In the genomic region with DNA sequence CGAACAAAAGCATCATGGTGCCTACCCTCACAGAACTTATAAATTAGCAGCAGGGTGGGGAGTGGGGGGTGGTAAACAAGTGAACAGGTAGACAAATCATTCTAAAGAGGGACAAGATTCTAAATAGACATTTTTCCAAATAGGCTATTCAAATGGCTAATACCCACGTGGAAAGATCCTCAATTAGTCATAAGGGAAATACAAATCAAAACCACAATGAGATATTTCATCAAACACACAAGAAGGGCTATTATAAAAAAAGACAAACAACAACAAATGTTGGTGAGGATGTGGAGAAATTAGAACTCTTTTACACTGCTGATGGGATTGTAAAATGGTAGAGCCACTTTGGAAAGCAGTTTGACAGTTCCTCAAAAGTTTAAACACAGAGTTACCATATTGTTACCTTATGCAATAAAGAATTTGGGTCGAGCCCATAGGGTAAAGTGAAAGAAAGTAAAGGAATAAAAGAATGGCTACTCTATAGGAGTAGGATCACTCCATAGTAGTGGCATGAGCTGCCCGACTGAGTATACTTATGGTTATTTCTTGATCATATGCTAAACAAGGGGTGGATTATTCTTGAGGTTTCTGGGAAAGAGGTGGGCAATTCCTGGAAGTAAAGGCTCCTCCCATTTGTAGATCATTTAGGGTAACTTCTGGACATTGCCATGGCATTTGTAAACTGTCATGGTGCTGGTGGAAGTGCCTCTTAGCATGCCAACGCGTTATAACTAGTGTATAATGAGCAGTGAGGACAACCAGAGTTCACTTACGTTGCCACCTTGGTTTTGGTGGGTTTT, we compare ENCODE assay signal across 22 cellular contexts. TPM values are rescaled to one million over a fixed set of nuclear protein-coding genes. Genes with fewer than 3 reads are reported as not detected.
A peak's percentile ranks its signal among the peaks of the same experiment; 100 is the strongest.
DNase-seq lines count a peak whose midpoint lies in the region; ATAC-seq, FAIRE-seq and TF ChIP-seq lines count a peak whose summit lies in the region.
"Had no signal": no experiment of that assay in that cellular context is flagged by ENCODE, and none has a peak within 500 bp of the region (broad histone marks: within the 10 kb centered on the region; RNA-seq: fewer than 3 reads in every experiment).

No MANE protein-coding gene starts in this region.

- H3K56ac ChIP-seq in IMR-90 (ENCODE audit: extremely low read depth, insufficient read depth, low read length) = no peak overlapping the region

- H3K27me3 Mint-ChIP-seq in CD4-positive, CD25-positive, alpha-beta regulatory T cell = no peaks in the 10 kb centered on the region
- H3K27me3 Mint-ChIP-seq in CD8-positive, alpha-beta T cell (ENCODE audit: low read depth) = no peaks in the 10 kb centered on the region
- H3K27me3 Mint-ChIP-seq: naive thymus-derived CD4-positive, alpha-beta T cell; stimulated activated naive CD8-positive, alpha-beta T cell treated with anti-CD3 and anti-CD28 coated beads, Interleukin-15, amount 100 ng/mL, for 72 hours had no signal

- H3K23ac ChIP-seq in IMR-90 (ENCODE audit: low read depth, low read length) = no peak overlapping the region

- H2BK20ac ChIP-seq in IMR-90 (ENCODE audit: low read depth, low read length) = peak overlapping the region; percentile 9; the same call in 1 of the 2 replicates

- H3K27me3 ChIP-seq in CD4-positive, CD25-positive, alpha-beta regulatory T cell (ENCODE audit: control insufficient read depth, insufficient read depth, low read length) = no peaks in the 10 kb centered on the region
- H3K27me3 ChIP-seq in IMR-90 (ENCODE audit: control insufficient read depth, insufficient read depth, low read length) = no peaks in the 10 kb centered on the region
- H3K27me3 ChIP-seq in bronchial epithelial cell (ENCODE audit: control insufficient read depth, insufficient read depth, low read length) = no peaks in the 10 kb centered on the region
- H3K27me3 ChIP-seq in lower lobe of right lung (ENCODE audit: low read depth) = no peaks in the 10 kb centered on the region
- no peaks in the 10 kb centered on the region for H3K27me3 ChIP-seq in CD8-positive, alpha-beta T cell (ENCODE audit: insufficient read depth, low read length)
- no peaks in the 10 kb centered on the region for H3K27me3 ChIP-seq in upper lobe of left lung
- H3K27me3 ChIP-seq: gastroesophageal sphincter, sigmoid colon had no signal

- no peak overlapping the region for H2BK5ac ChIP-seq in IMR-90 (ENCODE audit: low read depth, low read length, poor library complexity, severe bottlenecking)

- dilution Hi-C loops in IMR-90 (cut with HindIII; ENCODE audit: low sequenced_read_pairs, unreplicated experiment) = no loop called here

- H2BK15ac ChIP-seq in IMR-90 (ENCODE audit: low read depth, low read length) = peak overlapping the region; percentile 57; the same call in 1 of the 3 replicates

- H3K9me3 ChIP-seq in CD4-positive, CD25-positive, alpha-beta regulatory T cell (ENCODE audit: control insufficient read depth in 2 of 2, low read length in 2 of 2) = no peaks in the 10 kb centered on the region
- H3K9me3 ChIP-seq in IMR-90 (ENCODE audit: control insufficient read depth, insufficient read depth, low read length) (no peaks in the 10 kb centered on the region), lower lobe of right lung (no peaks in the 10 kb centered on the region), upper lobe of left lung (no peaks in the 10 kb centered on the region)
- H3K9me3 ChIP-seq in CD8-positive, alpha-beta T cell (ENCODE audit: low read length) = no peaks in the 10 kb centered on the region
- H3K9me3 ChIP-seq: gastroesophageal sphincter, sigmoid colon had no signal

- no peak overlapping the region for H3K18ac ChIP-seq in IMR-90 (ENCODE audit: low read depth, low read length)

- no peaks in the 10 kb centered on the region for H3K9me1 ChIP-seq in IMR-90 (ENCODE audit: insufficient read depth, low read length)

- no peak for ATAC-seq in CD4-positive, CD25-positive, alpha-beta regulatory T cell (ENCODE audit: low read depth in 2 of 2)
- ATAC-seq in IMR-90 (ENCODE audit: low read depth) = no peak
- no peak for ATAC-seq in lower lobe of right lung
- ATAC-seq in HG02588 (IDR thresholded peaks at IDR 0.05; ENCODE audit: unreplicated experiment) = no peak
- no peak for ATAC-seq in CD8-positive, alpha-beta T cell
- ATAC-seq in upper lobe of left lung (ENCODE audit: low FRiP score in 2 of 2) = no peak
- ATAC-seq: gastroesophageal sphincter; naive thymus-derived CD4-positive, alpha-beta T cell; stimulated activated naive CD8-positive, alpha-beta T cell treated with anti-CD3 and anti-CD28 coated beads, Interleukin-15, amount 100 ng/mL, for 72 hours had no signal

- DNase-seq in CD4-positive, CD25-positive, alpha-beta regulatory T cell = no peak
- DNase-seq in IMR-90 (no peak), bronchial epithelial cell (ENCODE audit: low read depth) (peak; percentile 66), lower lobe of right lung (no peak), DMS114 treated with DMSO at 0.1 percent for 48 hours (lab: John Stamatoyannopoulos, UW; ENCODE audit: unreplicated experiment) (no peak), upper lobe of left lung (no peak)
- no peak for DNase-seq in CD8-positive, alpha-beta T cell
- DNase-seq: activated CD4-positive, alpha-beta T cell treated with anti-CD3 and anti-CD28 coated beads for 4 hours; activated CD8-positive, alpha-beta memory T cell treated with anti-CD3 and anti-CD28 coated beads, Interleukin-2, amount 50 U/mL, for 4 hours; activated gamma-delta T cell; amygdala; naive thymus-derived CD4-positive, alpha-beta T cell; NCI-H748 treated with DMSO at 0.1 percent for 48 hours; sigmoid colon; stimulated activated CD4-positive, alpha-beta T cell treated with anti-CD3 and anti-CD28 coated beads, Interleukin-2, amount 100 ng/mL, for 24 hours; stimulated activated naive CD8-positive, alpha-beta T cell treated with anti-CD3 and anti-CD28 coated beads, Interleukin-15, amount 100 ng/mL, for 72 hours had no signal

- H3K4me1 Mint-ChIP-seq in CD4-positive, CD25-positive, alpha-beta regulatory T cell = peaks cover 15 to 43% (median 33%) of the 10 kb centered on the region in 4 donors
- peaks cover 36% of the 10 kb centered on the region for H3K4me1 Mint-ChIP-seq in CD8-positive, alpha-beta T cell (ENCODE audit: low read depth)

- no peaks in the 10 kb centered on the region for H3K36me3 ChIP-seq in CD4-positive, CD25-positive, alpha-beta regulatory T cell (ENCODE audit: control insufficient read depth, insufficient read depth, low read length)
- H3K36me3 ChIP-seq in IMR-90 (ENCODE audit: control insufficient read depth, insufficient read depth, low read length) (no peaks in the 10 kb centered on the region), bronchial epithelial cell (ENCODE audit: control insufficient read depth, insufficient read depth, low read length) (no peaks in the 10 kb centered on the region), lower lobe of right lung (no peaks in the 10 kb centered on the region), upper lobe of left lung (no peaks in the 10 kb centered on the region)
- no peaks in the 10 kb centered on the region for H3K36me3 ChIP-seq in CD8-positive, alpha-beta T cell (ENCODE audit: insufficient read depth, low read length)
- H3K36me3 ChIP-seq: gastroesophageal sphincter, sigmoid colon had no signal

- H3K9ac ChIP-seq in IMR-90 (ENCODE audit: low read depth, low read length) = no peak overlapping the region

- WGBS in IMR-90 (ENCODE audit: extremely low coverage in 2 of 2, insufficient read length in 1 of 2), 2 experiments = 56% methylated on average over 2 of the region's 7 CpGs; no CpG with 5 or more reads in 1 of the 2 experiments
- WGBS in upper lobe of left lung, 2 donors = 74 to 78% methylated on average over 7 of the region's 7 CpGs

- no peak overlapping the region for H3K14ac ChIP-seq in IMR-90 (replicated peaks; ENCODE audit: low read depth, low read length)

- H3K27ac Mint-ChIP-seq in CD4-positive, CD25-positive, alpha-beta regulatory T cell = peak overlapping the region in 2 of 3 donors; percentile 5 to 48
- no peak overlapping the region for H3K27ac Mint-ChIP-seq in CD8-positive, alpha-beta T cell
- H3K27ac Mint-ChIP-seq: stimulated activated naive CD8-positive, alpha-beta T cell treated with anti-CD3 and anti-CD28 coated beads, Interleukin-15, amount 100 ng/mL, for 72 hours had no signal

- H4K91ac ChIP-seq in IMR-90 (ENCODE audit: insufficient read depth, low read depth, low read length) = peak overlapping the region; percentile 24; the same call in 1 of the 2 replicates

- peaks cover 28% of the 10 kb centered on the region for H3K4me1 ChIP-seq in CD4-positive, CD25-positive, alpha-beta regulatory T cell (ENCODE audit: control insufficient read depth, insufficient read depth, low read length, poor library complexity, severe bottlenecking)
- H3K4me1 ChIP-seq in IMR-90 (ENCODE audit: control insufficient read depth, insufficient read depth, low read length) (no peaks in the 10 kb centered on the region), lower lobe of right lung (peaks cover 27% of the 10 kb centered on the region), upper lobe of left lung (peaks cover 9 to 32% (median 18%) of the 10 kb centered on the region in 4 donors)
- peaks cover 9% of the 10 kb centered on the region for H3K4me1 ChIP-seq in CD8-positive, alpha-beta T cell (ENCODE audit: insufficient read depth, low read length)
- H3K4me1 ChIP-seq: sigmoid colon had no signal

- TF ChIP-seq CTCF in IMR-90 (conservative IDR thresholded peaks at IDR 0.05; ENCODE audit: low read depth, low read length) = no peak
- TF ChIP-seq CTCF in bronchial epithelial cell (IDR thresholded peaks at IDR 0.05; ENCODE audit: insufficient read depth, low read length, severe bottlenecking) = no peak
- no peak for TF ChIP-seq CTCF in lower lobe of right lung (IDR thresholded peaks at IDR 0.05)
- TF ChIP-seq CTCF in CD8-positive, alpha-beta T cell (IDR thresholded peaks at IDR 0.05) = no peak
- no peak for TF ChIP-seq CTCF in upper lobe of left lung (IDR thresholded peaks at IDR 0.05)

- no peak for TF ChIP-seq POLR2A in IMR-90 (IDR thresholded peaks at IDR 0.05; ENCODE audit: low read depth, low read length)
- TF ChIP-seq POLR2A in upper lobe of left lung (IDR thresholded peaks at IDR 0.05) = no peak

- no peak overlapping the region for H3K4me2 ChIP-seq in IMR-90 (ENCODE audit: low read depth, low read length)

- 0 out of 4 replicates have a peak overlapping the region, but pooled peaks of 1 of the 2 experiments have one; percentile 64 for H4K8ac ChIP-seq in IMR-90 (ENCODE audit: low read depth in 2 of 2, low read length in 2 of 2)

- 0 out of 2 replicates have a peak overlapping the region, but pooled peaks have one; percentile 45 for H3K4ac ChIP-seq in IMR-90 (ENCODE audit: low read depth, low read length)

- POLR2A ChIA-PET in IMR-90 (lab: Charles Lee; ENCODE audit: unreplicated experiment) = interaction anchor here (0.5 kb wide), 1 partner anchor 127 kb away, joined by 7 read pairs; no protein-coding TSS in a partner anchor
- POLR2A ChIA-PET in CD8-positive, alpha-beta T cell (lab: Charles Lee) = no interaction called here

- intact Hi-C loops in IMR-90 (cut with micrococcal nuclease) = no loop called here
- intact Hi-C loops in lower lobe of right lung (cut with DNase I) = no loop called here
- intact Hi-C loops in CD8-positive, alpha-beta T cell (cut with DNase I, micrococcal nuclease) = no loop called here

- H4K5ac ChIP-seq in IMR-90 (ENCODE audit: low read depth, low read length) = no peak overlapping the region

- no peaks in the 10 kb centered on the region for H4K20me1 ChIP-seq in IMR-90 (ENCODE audit: insufficient read depth, low read length)

- 0 out of 4 replicates have a peak, but pooled peaks cover 0 to 3% of the 10 kb centered on the region in 2 experiments for H3K79me1 ChIP-seq in IMR-90 (ENCODE audit: low read depth in 1 of 2, low read length in 2 of 2)

- H3K4me3 ChIP-seq in CD4-positive, CD25-positive, alpha-beta regulatory T cell (ENCODE audit: low read depth, low read length) = no peak overlapping the region
- no peak overlapping the region for H3K4me3 ChIP-seq in IMR-90 (ENCODE audit: insufficient read depth, low read depth, low read length)
- no peak overlapping the region for H3K4me3 ChIP-seq in bronchial epithelial cell (ENCODE audit: low read depth, low read length)
- H3K4me3 ChIP-seq in lower lobe of right lung = no peak overlapping the region
- H3K4me3 ChIP-seq in CD8-positive, alpha-beta T cell (ENCODE audit: low read depth, low read length) = no peak overlapping the region
- H3K4me3 ChIP-seq in upper lobe of left lung = no peak overlapping the region
- H3K4me3 ChIP-seq: gastroesophageal sphincter, sigmoid colon had no signal

- in situ Hi-C loops in IMR-90 (cut with MboI; ENCODE audit: low sequenced_read_pairs) = loop anchor here (25.0 kb wide), 1 partner anchor 384 kb away; no protein-coding TSS in a partner anchor

- no peak overlapping the region for H3K4me3 Mint-ChIP-seq in CD4-positive, CD25-positive, alpha-beta regulatory T cell
- H3K4me3 Mint-ChIP-seq in CD8-positive, alpha-beta T cell = no peak overlapping the region
- H3K4me3 Mint-ChIP-seq: stimulated activated naive CD8-positive, alpha-beta T cell treated with anti-CD3 and anti-CD28 coated beads, Interleukin-15, amount 100 ng/mL, for 72 hours had no signal

- no peak overlapping the region for H3K27ac ChIP-seq in CD4-positive, CD25-positive, alpha-beta regulatory T cell (ENCODE audit: insufficient read depth, low read length, poor library complexity, severe bottlenecking)
- H3K27ac ChIP-seq in IMR-90 (ENCODE audit: insufficient read depth, low read length) (no peak overlapping the region), lower lobe of right lung (peak overlapping the region; percentile 62), upper lobe of left lung (peak overlapping the region in 2 of 4 donors; percentile 56 to 67)
- no peak overlapping the region for H3K27ac ChIP-seq in CD8-positive, alpha-beta T cell (ENCODE audit: low read depth, low read length)
- H3K27ac ChIP-seq: sigmoid colon had no signal

- TF ChIP-seq RAD21 in IMR-90 (IDR thresholded peaks at IDR 0.05; ENCODE audit: low read length) = no peak

- no peaks in the 10 kb centered on the region for H3K36me3 Mint-ChIP-seq in CD4-positive, CD25-positive, alpha-beta regulatory T cell
- H3K36me3 Mint-ChIP-seq in CD8-positive, alpha-beta T cell = no peaks in the 10 kb centered on the region

- FAIRE-seq in bronchial epithelial cell (lab: Jason Lieb, UNC) = peak; percentile 55
- FAIRE-seq: RCC 7860, urothelium cell line had no signal

- peaks cover 0 to 5% (median 0%) of the 10 kb centered on the region in 7 donors for H3K9me3 Mint-ChIP-seq in CD4-positive, CD25-positive, alpha-beta regulatory T cell
- H3K9me3 Mint-ChIP-seq in CD8-positive, alpha-beta T cell = no peaks in the 10 kb centered on the region

- no peak overlapping the region for H2AFZ ChIP-seq in IMR-90 (replicated peaks; ENCODE audit: low read length, poor library complexity)

- no peak overlapping the region for H2AK9ac ChIP-seq in IMR-90 (replicated peaks; ENCODE audit: low read depth, low read length, poor library complexity)

- CTCF ChIA-PET in IMR-90 (lab: Yijun Ruan, JAX) = no interaction called here
- CTCF ChIA-PET in CD8-positive, alpha-beta T cell (lab: Charles Lee) = interaction anchor here (0.9 to 1.6 kb wide), 3 partner anchors 11 to 384 kb away, joined by 3 read pairs; no protein-coding TSS in a partner anchor

- TF ChIP-seq EP300 in upper lobe of left lung (IDR thresholded peaks at IDR 0.05) = no peak

- BruUV-seq in IMR-90 (replicated peaks; lab: Mats Ljungman, UMichigan) = no TSS peak

- H2AK5ac ChIP-seq in IMR-90 (ENCODE audit: low read depth, low read length) = peak overlapping the region; percentile 60; the same call in 1 of the 2 replicates

- H2BK120ac ChIP-seq in IMR-90 (ENCODE audit: low read depth, low read length) = peak overlapping the region; percentile 72

RNA-seq across cellular contexts. Expression of a gene that starts 58.9 kb away (rescaled TPM):
- not detected for total RNA-seq in CD4-positive, CD25-positive, alpha-beta regulatory T cell
- polyA plus RNA-seq in CD4-positive, CD25-positive, alpha-beta regulatory T cell = not detected
- total RNA-seq in IMR-90 (2012; rRNA removed) (not detected in 2 replicates), bronchial epithelial cell (not detected in 2 replicates), lower lobe of right lung (not detected), upper lobe of left lung (under 1 TPM in 1 of 6 donors, not detected in 5; 0.20 TPM)
- polyA plus RNA-seq in IMR-90 (2012; rRNA removed) = not detected in 2 replicates
- polyA plus RNA-seq in IMR-90 (2012; cell fraction: cytosol; rRNA removed) = not detected in 2 replicates
- not detected in 2 replicates for polyA plus RNA-seq in IMR-90 (2012; cell fraction: nucleus; rRNA removed; ENCODE audit: low replicate concordance)
- total RNA-seq in CD8-positive, alpha-beta T cell = not detected
- total RNA-seq: gastroesophageal sphincter, HT-29, lower leg skin, sigmoid colon had no signal
- polyA plus RNA-seq: naive thymus-derived CD4-positive, alpha-beta T cell had no signal
